ENCODE assay signal across 8 cellular contexts in the genomic region with DNA sequence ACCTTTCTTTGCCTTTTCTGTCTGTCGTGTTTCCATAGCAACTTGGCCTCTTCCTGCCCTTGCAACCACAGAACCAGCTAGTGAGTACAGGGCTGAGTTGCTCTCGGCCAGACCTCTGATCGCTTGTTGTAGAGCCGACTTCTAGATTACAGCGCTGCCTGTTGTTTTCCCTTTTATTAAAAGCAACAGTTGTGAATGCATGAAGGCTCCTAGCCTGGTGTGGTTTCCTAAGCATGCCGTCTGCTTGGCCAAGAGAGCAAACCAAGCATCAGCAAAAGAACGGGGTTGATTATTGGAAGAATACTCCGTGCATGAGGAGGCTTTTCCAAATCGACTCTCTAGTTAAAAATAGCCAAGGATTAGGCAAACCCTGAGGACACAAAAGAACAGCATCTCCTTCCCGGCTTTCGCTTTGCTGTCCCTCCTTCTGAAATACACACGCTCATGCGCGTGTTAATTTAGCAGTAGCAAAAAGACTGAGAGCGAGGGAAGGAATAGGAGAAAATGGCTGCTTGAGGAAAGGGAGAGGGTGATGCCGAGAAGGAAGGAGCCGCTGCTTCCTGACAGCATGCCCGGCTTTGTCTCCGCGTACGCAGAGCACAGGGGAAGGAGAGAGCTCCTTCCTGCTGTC.
DNase-seq lines count a peak whose midpoint lies in the region; ATAC-seq and TF ChIP-seq lines count a peak whose summit lies in the region.

No MANE protein-coding gene starts in this region.

- no peak for TF ChIP-seq CTCF in HFF-Myc (IDR thresholded peaks at IDR 0.05; ENCODE audit: low read depth, low read length, missing control alignments)

- no peak for ATAC-seq in HG02759 (IDR thresholded peaks at IDR 0.05; ENCODE audit: unreplicated experiment)

- peak overlapping the region; percentile 69; the same call in 1 of the 2 replicates for H3K9ac ChIP-seq in iPS-20b (ENCODE audit: low read depth, low read length)

- no peaks in the 10 kb centered on the region for H3K9me3 ChIP-seq in iPS-20b (ENCODE audit: insufficient read depth, low read depth, low read length)

- H3K36me3 ChIP-seq in iPS-20b (ENCODE audit: insufficient read depth, low read depth, low read length) = no peaks in the 10 kb centered on the region

- H3K27me3 ChIP-seq in iPS-20b (ENCODE audit: insufficient read depth, low read length) = no peaks in the 10 kb centered on the region

- peaks cover 16% of the 10 kb centered on the region; the same call in 1 of the 2 replicates for H3K4me1 ChIP-seq in iPS-20b (ENCODE audit: insufficient read depth, low read length)

- H3K27ac ChIP-seq in iPS-20b (ENCODE audit: low read length) = no peak overlapping the region

- H3K4me3 ChIP-seq in HFF-Myc (replicated peaks; ENCODE audit: low read depth, low read length) = peak overlapping the region; percentile 19
- H3K4me3 ChIP-seq in iPS-20b (ENCODE audit: low read length) = peak overlapping the region; percentile 51; the same call in 1 of the 2 replicates

- no peak for DNase-seq in HFF-Myc (ENCODE audit: extremely low read depth, low read depth)
- peak; percentile 14 for DNase-seq in amniotic stem cell (lab: John Stamatoyannopoulos, UW)
- DNase-seq in stimulated activated naive CD4-positive, alpha-beta T cell treated with Interleukin-2 at 50 U/mL for 16 hours (lab: John Stamatoyannopoulos, UW) = peak; percentile 1
- no peak for DNase-seq in NCI-H146 treated with DMSO at 0.1 percent for 48 hours (lab: John Stamatoyannopoulos, UW; ENCODE audit: unreplicated experiment)
- DNase-seq in kidney glomerular epithelial cell (lab: John Stamatoyannopoulos, UW) = no peak
- DNase-seq in NOMO-1 treated with dmso at 0.1 percent for 144 hours (lab: John Stamatoyannopoulos, UW; ENCODE audit: unreplicated experiment) = no peak

Comparison
In these comparisons a context has a peak if more than half of its experiments do, and no peak if none do; other contexts are left out.
1. DNase-seq: peak in amniotic stem cell (single experiment) and stimulated activated naive CD4-positive, alpha-beta T cell treated with Interleukin-2 at 50 U/mL for 16 hours (single experiment); none in HFF-Myc (single experiment), NCI-H146 treated with DMSO at 0.1 percent for 48 hours (single experiment), kidney glomerular epithelial cell (single experiment) and NOMO-1 treated with dmso at 0.1 percent for 144 hours (single experiment).